ENCODE assay signal across 11 cellular contexts in genomic region chr7:90424720-90425119, GRCh38. TPM values are rescaled to one million over a fixed set of nuclear protein-coding genes. Genes with fewer than 3 reads are reported as not detected.
DNase-seq lines count a peak whose midpoint lies in the region; ATAC-seq, FAIRE-seq and TF ChIP-seq lines count a peak whose summit lies in the region.
"Had no signal": no experiment of that assay in that cellular context is flagged by ENCODE, and none has a peak within 500 bp of the region (broad histone marks: within the 10 kb centered on the region; RNA-seq: fewer than 3 reads in every experiment).

No MANE protein-coding gene starts in this region.

- no peak for TF ChIP-seq CTCF in GM13976 (IDR thresholded peaks at IDR 0.05; ENCODE audit: borderline replicate concordance, control extremely low read depth, extremely low read depth, insufficient read depth, missing control alignments)
- no peak for TF ChIP-seq CTCF in heart left ventricle (IDR thresholded peaks at IDR 0.05)

- no peaks in the 10 kb centered on the region for H3K36me3 ChIP-seq in heart left ventricle

- no peak overlapping the region for H3K4me3 ChIP-seq in heart left ventricle

- in situ Hi-C loops in GM13976 (cut with MboI; ENCODE audit: low sequenced_read_pairs, unreplicated experiment): loop anchor here (10.0 kb wide), 1 partner anchor 260 kb away; no protein-coding TSS in a partner anchor

- FAIRE-seq in GM19239 (lab: Jason Lieb, UNC): peak; percentile 76

- peaks cover 0 to 11% (median 0%) of the 10 kb centered on the region in 12 donors for H3K4me1 ChIP-seq in heart left ventricle

- H3K27me3 ChIP-seq in heart left ventricle: no peaks in the 10 kb centered on the region

- H3K27ac ChIP-seq in heart left ventricle: no peak overlapping the region
- H3K27ac ChIP-seq: C4-2B had no signal

- DNase-seq in GM13976 (ENCODE audit: low spot score): peak; percentile 49
- DNase-seq in GM19239 (ENCODE audit: insufficient read length, low spot score): no peak
- DNase-seq in NCI-H69 (lab: John Stamatoyannopoulos, UW): no peak
- no peak for DNase-seq in heart left ventricle
- no peak for DNase-seq in dedifferentiated amniotic fluid mesenchymal stem cell (ENCODE audit: extremely low spot score)
- DNase-seq in GM03348 (ENCODE audit: low spot score): no peak
- DNase-seq: glutamatergic neuron, mesendoderm had no signal

- WGBS in heart left ventricle, 4 donors: 88 to 92% (median 90%) methylated on average over 3 of the region's 3 CpGs

- intact Hi-C loops in heart left ventricle (cut with DNase I): loop anchor here in 9 of 10 donors (5.0 to 10.0 kb wide), 8 partner anchors 107 to 272 kb away; partner anchors contain the start of genes STEAP1 (in 4 of the 9) and CFAP69 (in 1 of the 9)

- peak; percentile 95 for ATAC-seq in HG02763 (IDR thresholded peaks at IDR 0.05; ENCODE audit: unreplicated experiment)
- ATAC-seq in HG03521 (IDR thresholded peaks at IDR 0.05; ENCODE audit: unreplicated experiment): peak; percentile 88
- ATAC-seq in heart left ventricle: no peak

- TF ChIP-seq POLR2A in heart left ventricle (IDR thresholded peaks at IDR 0.05): no peak

- no peaks in the 10 kb centered on the region for H3K9me3 ChIP-seq in heart left ventricle

RNA-seq across cellular contexts. Expression of gene CLDN12, which starts 21.5 kb away (rescaled TPM):
- total RNA-seq in heart left ventricle: 10 to 100 TPM; 20.7 to 45.2 (median 32.2) TPM
- polyA plus RNA-seq in heart left ventricle: 10 to 100 TPM; 22.3 to 23.6 TPM

RNA-seq across cellular contexts. Expression of gene PTTG1IP2, which starts 44.7 kb away (rescaled TPM):
- total RNA-seq in heart left ventricle: not detected
- not detected for polyA plus RNA-seq in heart left ventricle

Comparison
In these comparisons a context has a peak if more than half of its experiments do, and no peak if none do; other contexts are left out.
1. ATAC-seq: peak in HG02763 (single experiment) and HG03521 (single experiment); none in heart left ventricle (0 of 4).